1 cellular context compared by ENCODE assay signal in the genomic region with DNA sequence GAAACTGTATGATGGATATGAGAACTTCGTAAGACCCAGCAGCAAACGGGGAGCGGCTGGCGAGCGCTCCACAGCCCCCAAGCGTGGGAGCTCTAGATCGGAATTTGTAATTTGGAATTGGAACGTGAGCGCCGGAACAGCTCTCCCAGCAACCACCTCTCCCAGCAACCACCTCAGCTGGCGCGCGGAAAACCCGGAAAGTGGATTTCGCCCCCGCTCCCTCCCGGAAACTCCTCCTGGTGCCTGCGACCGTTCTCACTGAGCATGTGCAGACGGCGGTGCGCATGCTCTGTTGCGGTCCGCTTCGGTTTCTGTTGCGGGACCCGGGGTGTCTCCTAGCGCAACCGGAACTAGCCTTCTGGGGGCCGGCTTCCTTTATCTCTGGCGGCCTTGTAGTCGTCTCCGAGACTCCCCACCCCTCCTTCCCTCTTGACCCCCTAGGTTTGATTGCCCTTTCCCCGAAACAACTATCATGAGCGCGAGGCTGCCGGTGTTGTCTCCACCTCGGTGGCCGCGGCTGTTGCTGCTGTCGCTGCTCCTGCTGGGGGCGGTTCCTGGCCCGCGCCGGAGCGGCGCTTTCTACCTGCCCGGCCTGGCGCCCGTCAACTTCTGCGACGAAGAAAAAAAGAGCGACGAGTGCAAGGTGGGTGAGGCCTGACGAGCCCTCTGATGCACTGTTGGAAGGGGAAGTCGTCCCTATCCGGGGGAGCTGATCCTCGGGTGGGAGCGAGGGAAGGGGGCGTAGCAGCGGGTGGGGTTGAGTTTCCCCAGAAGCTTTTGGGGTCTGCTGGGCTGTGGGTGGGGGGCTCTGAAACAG.
TF ChIP-seq lines count a peak whose summit lies in the region.

A gene with protein sequence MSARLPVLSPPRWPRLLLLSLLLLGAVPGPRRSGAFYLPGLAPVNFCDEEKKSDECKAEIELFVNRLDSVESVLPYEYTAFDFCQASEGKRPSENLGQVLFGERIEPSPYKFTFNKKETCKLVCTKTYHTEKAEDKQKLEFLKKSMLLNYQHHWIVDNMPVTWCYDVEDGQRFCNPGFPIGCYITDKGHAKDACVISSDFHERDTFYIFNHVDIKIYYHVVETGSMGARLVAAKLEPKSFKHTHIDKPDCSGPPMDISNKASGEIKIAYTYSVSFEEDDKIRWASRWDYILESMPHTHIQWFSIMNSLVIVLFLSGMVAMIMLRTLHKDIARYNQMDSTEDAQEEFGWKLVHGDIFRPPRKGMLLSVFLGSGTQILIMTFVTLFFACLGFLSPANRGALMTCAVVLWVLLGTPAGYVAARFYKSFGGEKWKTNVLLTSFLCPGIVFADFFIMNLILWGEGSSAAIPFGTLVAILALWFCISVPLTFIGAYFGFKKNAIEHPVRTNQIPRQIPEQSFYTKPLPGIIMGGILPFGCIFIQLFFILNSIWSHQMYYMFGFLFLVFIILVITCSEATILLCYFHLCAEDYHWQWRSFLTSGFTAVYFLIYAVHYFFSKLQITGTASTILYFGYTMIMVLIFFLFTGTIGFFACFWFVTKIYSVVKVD (plus strand): TSS at position 338 of the 817 bp plus-strand sequence. CDS start 135 bp downstream, at position 473.

TF ChIP-seq in neural cell, 6 proteins besides CTCF, POLR2A, EP300 and RAD21:
- no peak for TF ChIP-seq TAF1 (IDR thresholded peaks at IDR 0.05; ENCODE audit: low read depth)
- peak; percentile 83 for TF ChIP-seq POLR2AphosphoS5 (IDR thresholded peaks at IDR 0.05)
- TF ChIP-seq MXI1 (conservative IDR thresholded peaks at IDR 0.05; ENCODE audit: poor library complexity, severe bottlenecking): peak; percentile 79
- TF ChIP-seq SMC3 (conservative IDR thresholded peaks at IDR 0.05; ENCODE audit: poor library complexity): peak; percentile 19
- no peak for TF ChIP-seq REST (IDR thresholded peaks at IDR 0.05; ENCODE audit: borderline replicate concordance)
- no peak for TF ChIP-seq EZH2 (IDR thresholded peaks at IDR 0.05; ENCODE audit: borderline replicate concordance, insufficient read depth, low read length, poor library complexity, severe bottlenecking)
